8 cellular contexts compared by ENCODE assay signal in genomic region chr1:161749509-161750407, GRCh38. TPM values are rescaled to one million over a fixed set of nuclear protein-coding genes. Genes with fewer than 3 reads are reported as not detected.
A peak's percentile ranks its signal among the peaks of the same experiment; 100 is the strongest.
DNase-seq lines count a peak whose midpoint lies in the region; ATAC-seq lines count a peak whose summit lies in the region.

Gene DUSP12 (plus strand): TSS chr1:161749786. CDS start chr1:161749802, 16 bp downstream.

- DNase-seq in C1 segment of cervical spinal cord (lab: John Stamatoyannopoulos, UW) (peak; percentile 38 to 92 (median 84)), GM19240 (ENCODE audit: insufficient read length, low spot score) (peak; percentile 44), NCI-H526 treated with DMSO at 0.1 percent for 48 hours (lab: John Stamatoyannopoulos, UW) (peak; percentile 99), dedifferentiated amniotic fluid mesenchymal stem cell (ENCODE audit: extremely low spot score) (peak; percentile 95), left lobe of liver (ENCODE audit: low spot score) (peak; percentile 90)
- DNase-seq in activated CD4-positive, alpha-beta T cell treated with anti-CD3 and anti-CD28 coated beads, Interleukin-2, amount 50 U/mL, for 1 hour: peak; percentile 82
- peak; percentile 78 for DNase-seq in stimulated activated CD4-positive, alpha-beta T cell treated with anti-CD3 and anti-CD28 coated beads, Interleukin-2, amount 100 ng/mL, for 4 hours (ENCODE audit: low read depth)

- ATAC-seq in HG03460 (IDR thresholded peaks at IDR 0.05; ENCODE audit: unreplicated experiment) (peak; percentile 98), left lobe of liver (peak; percentile 99)

RNA-seq across cellular contexts. Expression of gene DUSP12, which starts in this region (rescaled TPM):
- 4.8 TPM for total RNA-seq in left lobe of liver

Comparison
In these comparisons a context has a peak if more than half of its experiments do, and no peak if none do; other contexts are left out.
1. Peak in every context shown above with its lines: DNase-seq and ATAC-seq.
2. DNase-seq: peak in every context shown above with its lines; median percentile 99 in NCI-H526 treated with DMSO at 0.1 percent for 48 hours; 95 in dedifferentiated amniotic fluid mesenchymal stem cell; 90 in left lobe of liver; 84 in C1 segment of cervical spinal cord; 82 in activated CD4-positive, alpha-beta T cell treated with anti-CD3 and anti-CD28 coated beads, Interleukin-2, amount 50 U/mL, for 1 hour; 78 in stimulated activated CD4-positive, alpha-beta T cell treated with anti-CD3 and anti-CD28 coated beads, Interleukin-2, amount 100 ng/mL, for 4 hours; 44 in GM19240.